In genomic region chr6:46040288-46040687, GRCh38 we compare ENCODE assay signal across 33 cellular contexts. TPM values are rescaled to one million over a fixed set of nuclear protein-coding genes. Genes with fewer than 3 reads are reported as not detected.
"Had no signal": no experiment of that assay in that cellular context is flagged by ENCODE, and none has a peak within 500 bp of the region (broad histone marks: within the 10 kb centered on the region; RNA-seq: fewer than 3 reads in every experiment).

No MANE protein-coding gene starts in this region.

- DNase-seq: activated B cell treated with CpG ODN at 0.5 μM for 24 hours; activated CD4-positive, alpha-beta memory T cell treated with anti-CD3 and anti-CD28 coated beads for 36 hours; activated CD4-positive, alpha-beta T cell treated with anti-CD3 and anti-CD28 coated beads for 4 hours; activated CD4-positive, alpha-beta T cell treated with anti-CD3 and anti-CD28 coated beads, Interleukin-2, amount 10 ng/mL, durations not matched to agents 7 days and 5 days; activated CD4-positive, alpha-beta T cell treated with anti-CD3 and anti-CD28 coated beads, Interleukin-2, amount 50 U/mL, for 4 hours; activated CD4-positive, CD25-positive, alpha-beta regulatory T cell treated with anti-CD3 and anti-CD28 coated beads, Interleukin-2, amount 50 U/mL, for 72 hours; activated CD8-positive, alpha-beta memory T cell treated with anti-CD3 and anti-CD28 coated beads, Interleukin-2, amount 50 U/mL, for 4 hours; activated CD8-positive, alpha-beta T cell treated with anti-CD3 and anti-CD28 coated beads for 36 hours; activated effector memory CD4-positive, alpha-beta T cell treated with anti-CD3 and anti-CD28 coated beads, Interleukin-2, amount 50 U/mL, for 16 hours; activated gamma-delta T cell treated with Interleukin-2 at 50 U/mL for 16 hours; activated naive CD4-positive, alpha-beta T cell; activated naive CD4-positive, alpha-beta T cell treated with anti-CD3 and anti-CD28 coated beads for 36 hours; activated naive CD4-positive, alpha-beta T cell treated with anti-CD3 and anti-CD28 coated beads, Interleukin-2, amount 50 U/mL, for 16 hours; activated naive CD8-positive, alpha-beta T cell treated with anti-CD3 and anti-CD28 coated beads for 36 hours; activated T-cell treated with anti-CD3 and anti-CD28 coated beads for 4 hours; activated T-cell treated with anti-CD3 and anti-CD28 coated beads, Interleukin-2, amount 50 U/mL, for 1 hour; activated T-cell treated with anti-CD3 and anti-CD28 coated beads, Interleukin-2, amount 50 U/mL, for 4 hours; activated T-cell treated with anti-CD3 and anti-CD28 coated beads, Interleukin-2, amount 50 U/mL, for 72 hours; adrenal gland; amniotic stem cell; aorta; caudate nucleus; cerebellar nuclear complex; T-helper 1 cell; T-helper 2 cell; T-helper 9 cell had no signal

- FAIRE-seq: bronchial epithelial cell, TTC549 had no signal

- H3K27ac ChIP-seq: adrenal gland, cardiac muscle cell, VCaP had no signal

- ATAC-seq: activated CD8-positive, alpha-beta T cell treated with anti-CD3 and anti-CD28 coated beads for 36 hours; activated naive CD4-positive, alpha-beta T cell treated with anti-CD3 and anti-CD28 coated beads, Interleukin-2, amount 50 U/mL, for 72 hours; activated T-cell treated with anti-CD3 and anti-CD28 coated beads, Interleukin-2, amount 50 U/mL, for 4 hours; activated T-cell treated with anti-CD3 and anti-CD28 coated beads, Interleukin-2, amount 50 U/mL, for 72 hours; activated T-helper 17 cell treated with anti-CD3 and anti-CD28 coated beads, Interleukin-2, amount 50 U/mL, for 72 hours had no signal

- H3K36me3 ChIP-seq: adrenal gland, cardiac muscle cell had no signal

- H3K4me3 ChIP-seq: adrenal gland, cardiac muscle cell had no signal

- H3K27me3 ChIP-seq: adrenal gland, cardiac muscle cell had no signal

- H3K9me3 ChIP-seq: adrenal gland had no signal

RNA-seq across cellular contexts. Expression of gene CLIC5, which starts 24.6 kb away (rescaled TPM):
- total RNA-seq: bronchial epithelial cell, chondrocyte had no signal
